Comparison of ENCODE assay signal across 1 cellular context in genomic region chr13:61148691-61149332, GRCh38.
TF ChIP-seq lines count a peak whose summit lies in the region.

No MANE protein-coding gene starts in this region.

TF ChIP-seq in GM12878, 131 proteins besides CTCF, POLR2A, EP300 and RAD21 (continued from another document):
- TF ChIP-seq NR2C1 (IDR thresholded peaks at IDR 0.05) = no peak
- no peak for TF ChIP-seq PML (IDR thresholded peaks at IDR 0.05; ENCODE audit: low read length)
- TF ChIP-seq MTA2 (IDR thresholded peaks at IDR 0.05; ENCODE audit: low read depth) = no peak
- TF ChIP-seq MAX (IDR thresholded peaks at IDR 0.05; ENCODE audit: low read depth, low read length) = no peak
- TF ChIP-seq RELA (IDR thresholded peaks at IDR 0.05; ENCODE audit: borderline replicate concordance, partially characterized antibody) = no peak
